In genomic region chr11:14518820-14519219, GRCh38 we compare ENCODE assay signal across 8 cellular contexts. TPM values are rescaled to one million over a fixed set of nuclear protein-coding genes. Genes with fewer than 3 reads are reported as not detected.
DNase-seq lines count a peak whose midpoint lies in the region; ATAC-seq, FAIRE-seq and TF ChIP-seq lines count a peak whose summit lies in the region.

No MANE protein-coding gene starts in this region.

- POLR2A ChIA-PET in CD8-positive, alpha-beta T cell (lab: Charles Lee), result interaction anchor here (1.0 to 1.4 kb wide), 2 partner anchors 125 to 130 kb away, joined by 4 to 6 read pairs; no protein-coding TSS in a partner anchor

- peak overlapping the region; percentile 68 for H3K27ac Mint-ChIP-seq in CD8-positive, alpha-beta T cell
- peak overlapping the region; percentile 66 for H3K27ac Mint-ChIP-seq in endodermal cell

- no peak for TF ChIP-seq POLR2A in GM12892 (IDR thresholded peaks at IDR 0.05; ENCODE audit: low read depth, low read length)

- FAIRE-seq in GM12892 (lab: Jason Lieb, UNC), result no peak

- CTCF ChIA-PET in CD8-positive, alpha-beta T cell (lab: Charles Lee), result interaction anchor here (2.6 kb wide), 1 partner anchor 388 kb away, joined by 9 read pairs; no protein-coding TSS in a partner anchor

- WGBS in endodermal cell (ENCODE audit: insufficient coverage in 1 of 2, insufficient read length in 1 of 2), 2 experiments, result 87 to 100% methylated on average over 2 to 3 of the region's 3 CpGs

- intact Hi-C loops in CD8-positive, alpha-beta T cell (cut with DNase I, micrococcal nuclease), result no loop called here

- no peaks in the 10 kb centered on the region for H3K27me3 Mint-ChIP-seq in CD8-positive, alpha-beta T cell (ENCODE audit: low read depth)
- no peaks in the 10 kb centered on the region for H3K27me3 Mint-ChIP-seq in endodermal cell (ENCODE audit: insufficient read depth)

- H3K9me2 ChIP-seq in OCI-LY1 (ENCODE audit: low read depth, low read length), result no peaks in the 10 kb centered on the region

- H3K79me2 ChIP-seq in OCI-LY1 (ENCODE audit: insufficient read depth, low read length), result peaks cover 20% of the 10 kb centered on the region

- peaks cover 19% of the 10 kb centered on the region for H3K4me1 ChIP-seq in CD8-positive, alpha-beta T cell (ENCODE audit: insufficient read depth, low read length)
- H3K4me1 ChIP-seq in OCI-LY1 (ENCODE audit: insufficient read depth, low read length, severe bottlenecking), result peaks cover 19% of the 10 kb centered on the region
- H3K4me1 ChIP-seq in endodermal cell (ENCODE audit: control insufficient read depth, insufficient read depth, low read length), result no peaks in the 10 kb centered on the region
- peaks cover 16 to 21% of the 10 kb centered on the region in 2 experiments for H3K4me1 ChIP-seq in neutrophil (ENCODE audit: control insufficient read depth in 1 of 2, insufficient read depth in 1 of 2, low read depth in 1 of 2, low read length in 1 of 2)

- no peaks in the 10 kb centered on the region for H4K20me1 ChIP-seq in OCI-LY1 (ENCODE audit: insufficient read depth, low read length)

- no peaks in the 10 kb centered on the region for H3K9me3 ChIP-seq in CD8-positive, alpha-beta T cell (ENCODE audit: low read length)
- no peaks in the 10 kb centered on the region for H3K9me3 ChIP-seq in OCI-LY1 (ENCODE audit: low read length)
- H3K9me3 ChIP-seq in endodermal cell (ENCODE audit: control insufficient read depth, low read length), result no peaks in the 10 kb centered on the region
- H3K9me3 ChIP-seq in neutrophil, result no peaks in the 10 kb centered on the region

- H3K4me3 Mint-ChIP-seq in CD8-positive, alpha-beta T cell, result peak overlapping the region; percentile 98
- peak overlapping the region; percentile 98 for H3K4me3 Mint-ChIP-seq in endodermal cell

- peak overlapping the region; percentile 86 for H3K9ac ChIP-seq in OCI-LY1 (ENCODE audit: low read length)
- H3K9ac ChIP-seq in endodermal cell (ENCODE audit: extremely low read depth, low read length, poor library complexity, severe bottlenecking), result peak overlapping the region; percentile 96

- H3K4me3 ChIP-seq in CD8-positive, alpha-beta T cell (ENCODE audit: low read depth, low read length), result peak overlapping the region; percentile 82
- H3K4me3 ChIP-seq in OCI-LY1 (ENCODE audit: low read depth, low read length, poor library complexity, severe bottlenecking) (peak overlapping the region; percentile 90), endodermal cell (ENCODE audit: low read length) (peak overlapping the region; percentile 98), neutrophil (ENCODE audit: low read depth in 1 of 2, low read length in 1 of 2) (peak overlapping the region; percentile 77 to 95)

- H3K9me3 Mint-ChIP-seq in CD8-positive, alpha-beta T cell, result no peaks in the 10 kb centered on the region
- H3K9me3 Mint-ChIP-seq in endodermal cell, result no peaks in the 10 kb centered on the region

- peaks cover 48% of the 10 kb centered on the region for H3K36me3 Mint-ChIP-seq in CD8-positive, alpha-beta T cell
- H3K36me3 Mint-ChIP-seq in endodermal cell (ENCODE audit: low read depth), result peaks cover 28% of the 10 kb centered on the region

- peaks cover 6% of the 10 kb centered on the region for H3K36me3 ChIP-seq in CD8-positive, alpha-beta T cell (ENCODE audit: insufficient read depth, low read length)
- H3K36me3 ChIP-seq in OCI-LY1 (ENCODE audit: insufficient read depth, low read length) (peaks cover 46% of the 10 kb centered on the region), endodermal cell (ENCODE audit: control insufficient read depth, insufficient read depth, low read length) (peaks cover 44% of the 10 kb centered on the region), neutrophil (peaks cover 33% of the 10 kb centered on the region)

- no peaks in the 10 kb centered on the region for H3K27me3 ChIP-seq in CD8-positive, alpha-beta T cell (ENCODE audit: insufficient read depth, low read length)
- H3K27me3 ChIP-seq in OCI-LY1 (ENCODE audit: insufficient read depth, low read length), result no peaks in the 10 kb centered on the region
- no peaks in the 10 kb centered on the region for H3K27me3 ChIP-seq in endodermal cell (ENCODE audit: control insufficient read depth, insufficient read depth, low read length, poor library complexity, severe bottlenecking)
- no peaks in the 10 kb centered on the region for H3K27me3 ChIP-seq in neutrophil

- ATAC-seq in CD8-positive, alpha-beta T cell, result no peak
- no peak for ATAC-seq in HG02642 (IDR thresholded peaks at IDR 0.05; ENCODE audit: poor library complexity, unreplicated experiment)

- peaks cover 34% of the 10 kb centered on the region for H3K4me1 Mint-ChIP-seq in CD8-positive, alpha-beta T cell (ENCODE audit: low read depth)
- H3K4me1 Mint-ChIP-seq in endodermal cell, result peaks cover 13% of the 10 kb centered on the region

- no peaks in the 10 kb centered on the region for H3F3A ChIP-seq in OCI-LY1 (ENCODE audit: insufficient read depth, low read length)

- no peak overlapping the region for H3K27ac ChIP-seq in CD8-positive, alpha-beta T cell (ENCODE audit: low read depth, low read length)
- H3K27ac ChIP-seq in OCI-LY1 (ENCODE audit: low read depth, low read length, poor library complexity, severe bottlenecking) (peak overlapping the region; percentile 65), endodermal cell (ENCODE audit: low read depth, low read length) (no peak overlapping the region), neutrophil (peak overlapping the region; percentile 94)

- no peak for TF ChIP-seq CTCF in CD8-positive, alpha-beta T cell (IDR thresholded peaks at IDR 0.05)
- TF ChIP-seq CTCF in OCI-LY1 (IDR thresholded peaks at IDR 0.05; ENCODE audit: low read length) (no peak), endodermal cell (conservative IDR thresholded peaks at IDR 0.05) (no peak), neutrophil (IDR thresholded peaks at IDR 0.05) (no peak)

- H2AFZ ChIP-seq in OCI-LY1 (ENCODE audit: low read length), result no peak overlapping the region

- DNase-seq in CD8-positive, alpha-beta T cell, result no peak
- DNase-seq in endodermal cell (no peak), SKM-1 treated with dmso at 0.1 percent for 144 hours (lab: John Stamatoyannopoulos, UW; ENCODE audit: unreplicated experiment) (no peak), GM12892 (ENCODE audit: insufficient read length) (no peak)
- DNase-seq in stimulated activated CD4-positive, alpha-beta T cell treated with anti-CD3 and anti-CD28 coated beads, Interleukin-1b, Interleukin-23, amount 100 ng/mL, for 48 hours, result no peak

- peak overlapping the region; percentile 72 for H3K4me2 ChIP-seq in OCI-LY1 (ENCODE audit: low read length)

RNA-seq across cellular contexts. Expression of gene PSMA1, which starts 1.4 kb away (rescaled TPM):
- 100 to 1,000 TPM; 177 to 193 TPM for total RNA-seq in CD8-positive, alpha-beta T cell
- 100 to 1,000 TPM; 171 to 214 TPM for total RNA-seq in endodermal cell
- polyA plus RNA-seq in endodermal cell (2013, experiment 1 of 2), result 208 TPM
- 206 TPM for polyA plus RNA-seq in endodermal cell (2013, experiment 2 of 2)
- polyA plus RNA-seq in GM12892 (2012; ENCODE audit: missing spikeins), result 302 TPM

RNA-seq across cellular contexts. Expression of gene COPB1, which starts 19.2 kb away (rescaled TPM):
- total RNA-seq in CD8-positive, alpha-beta T cell, result 100 to 1,000 TPM; 108 to 114 TPM
- 100 to 1,000 TPM in 1 of 2 donors, 10 to 100 TPM in 1; 91.3 to 116 TPM for total RNA-seq in endodermal cell
- polyA plus RNA-seq in endodermal cell (2013, experiment 1 of 2), result 122 TPM
- polyA plus RNA-seq in endodermal cell (2013, experiment 2 of 2), result 115 TPM
- 106 TPM for polyA plus RNA-seq in GM12892 (2012; ENCODE audit: missing spikeins)

Comparison
In these comparisons a context has a peak if more than half of its experiments do, and no peak if none do; other contexts are left out.
1. H3K27ac ChIP-seq: peak in OCI-LY1 (single experiment) and neutrophil (single experiment); none in CD8-positive, alpha-beta T cell (single experiment) and endodermal cell (single experiment).
2. Peak in every context shown above with its lines, with median percentiles within 50 percentile points of each other: H3K4me3 ChIP-seq.